In the genomic region with DNA sequence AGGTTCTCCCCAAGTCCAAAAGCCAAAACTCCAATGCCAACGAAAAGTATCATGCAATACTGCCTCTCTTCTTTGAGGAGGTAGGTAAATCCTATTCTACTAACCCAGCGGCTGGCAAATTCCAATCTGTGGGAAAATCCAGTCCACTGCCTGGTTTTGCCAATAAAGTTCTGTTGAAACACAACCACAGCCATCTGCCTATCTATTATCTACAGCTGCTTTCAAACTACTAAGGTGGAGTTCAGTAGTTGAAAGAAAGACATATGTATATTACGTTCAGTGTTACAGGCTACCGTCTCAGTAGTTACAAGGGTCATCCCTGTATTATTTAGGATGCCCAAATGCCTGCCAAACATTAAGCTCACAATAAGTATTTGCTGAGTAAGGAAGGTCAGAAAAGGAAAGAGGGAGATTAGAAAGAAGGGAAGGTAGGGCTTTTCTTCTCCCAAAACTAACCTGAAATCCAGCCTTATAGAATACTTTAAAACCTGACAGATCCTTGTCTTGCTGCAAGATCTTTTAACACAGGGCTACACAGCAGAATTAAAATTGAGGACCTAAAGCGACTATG, we compare ENCODE assay signal across 18 cellular contexts.
"Had no signal": no experiment of that assay in that cellular context is flagged by ENCODE, and none has a peak within 500 bp of the region (broad histone marks: within the 10 kb centered on the region; RNA-seq: fewer than 3 reads in every experiment).

No MANE protein-coding gene starts in this region.

- H3K9me3 Mint-ChIP-seq: activated naive CD4-positive, alpha-beta T cell treated with anti-CD3 and anti-CD28 coated beads, Interleukin-2, amount 50 U/mL, for 24 hours; brain; immature natural killer cell; nephron; T-helper 2 cell treated with Interferon-gamma antibody and Interleukin-4, amounts not matched to agents 5 μg/mL and 100 μg/mL, for 36 hours had no signal

- ATAC-seq: foreskin keratinocyte; pancreas; right cardiac atrium; stimulated activated naive CD8-positive, alpha-beta T cell treated with anti-CD3 and anti-CD28 coated beads, Interleukin-15, Interleukin-2, amounts not matched to agents 100 U/mL and 50 U/mL, for 24 hours had no signal

- H3K4me3 Mint-ChIP-seq: activated naive CD4-positive, alpha-beta T cell treated with anti-CD3 and anti-CD28 coated beads, Interleukin-2, amount 50 U/mL, for 24 hours; immature natural killer cell; nephron; T-helper 2 cell treated with Interferon-gamma antibody and Interleukin-4, amounts not matched to agents 5 μg/mL and 100 μg/mL, for 36 hours had no signal

- H3K27ac ChIP-seq: foreskin keratinocyte, pancreas, thyroid gland, vagina, WERI-Rb-1 had no signal

- H3K36me3 Mint-ChIP-seq: brain, immature natural killer cell had no signal

- H3K36me3 ChIP-seq: pancreas, thyroid gland, vagina, WERI-Rb-1 had no signal

- H3K27me3 Mint-ChIP-seq: activated naive CD4-positive, alpha-beta T cell treated with anti-CD3 and anti-CD28 coated beads, Interleukin-2, amount 50 U/mL, for 24 hours had no signal

- DNase-seq: activated CD4-positive, alpha-beta T cell treated with anti-CD3 and anti-CD28 coated beads for 1 hour; activated gamma-delta T cell treated with Interleukin-2 at 50 U/mL for 16 hours; activated T-cell treated with anti-CD3 and anti-CD28 coated beads, Interleukin-2, amount 50 U/mL, for 1 hour; aorta; effector CD4-positive, alpha-beta T cell; foreskin keratinocyte; immature natural killer cell; pancreas; right cardiac atrium; stimulated activated CD4-positive, alpha-beta T cell treated with anti-CD3 and anti-CD28 coated beads, Interleukin-4, amount 100 ng/mL, for 24 hours; stimulated activated naive CD8-positive, alpha-beta T cell treated with anti-CD3 and anti-CD28 coated beads, Interleukin-15, Interleukin-2, amounts not matched to agents 100 U/mL and 50 U/mL, for 24 hours; thyroid gland; WERI-Rb-1 had no signal

- H3K27ac Mint-ChIP-seq: activated naive CD4-positive, alpha-beta T cell treated with anti-CD3 and anti-CD28 coated beads, Interleukin-2, amount 50 U/mL, for 24 hours; brain; immature natural killer cell; nephron; T-helper 2 cell treated with Interferon-gamma antibody and Interleukin-4, amounts not matched to agents 5 μg/mL and 100 μg/mL, for 36 hours had no signal

- H3K4me3 ChIP-seq: pancreas, thyroid gland, vagina had no signal

- H3K27me3 ChIP-seq: foreskin keratinocyte, pancreas, thyroid gland, vagina had no signal

- H3K4me1 ChIP-seq: foreskin keratinocyte had no signal
